Comparison of ENCODE assay signal across 8 cellular contexts in genomic region chr2:196170202-196170680, GRCh38. TPM values are rescaled to one million over a fixed set of nuclear protein-coding genes. Genes with fewer than 3 reads are reported as not detected.
A peak's percentile ranks its signal among the peaks of the same experiment; 100 is the strongest.
DNase-seq lines count a peak whose midpoint lies in the region; ATAC-seq and TF ChIP-seq lines count a peak whose summit lies in the region.

No MANE protein-coding gene starts in this region.

- peak; percentile 20 for DNase-seq in BE2C
- peak; percentile 59 for DNase-seq in HT1080 (ENCODE audit: low read depth)
- peak; percentile 73 to 86 for DNase-seq in SJCRH30
- DNase-seq in breast epithelium (ENCODE audit: low spot score in 2 of 2) = peak in 1 of 2 donors; percentile 26
- DNase-seq in kidney glomerular epithelial cell (lab: John Stamatoyannopoulos, UW) = peak; percentile 45
- peak; percentile 65 for DNase-seq in stomach
- no peak for DNase-seq in cerebellar cortex (ENCODE audit: low spot score)

- H3K27ac ChIP-seq in SJCRH30 (peak overlapping the region; percentile 92), breast epithelium (peak overlapping the region; percentile 95), stomach (peak overlapping the region; percentile 90 to 100 (median 96))

- no peaks in the 10 kb centered on the region for H3K27me3 ChIP-seq in BE2C
- H3K27me3 ChIP-seq in SJCRH30 = no peaks in the 10 kb centered on the region
- no peaks in the 10 kb centered on the region for H3K27me3 ChIP-seq in breast epithelium
- H3K27me3 ChIP-seq in stomach = no peaks in the 10 kb centered on the region

- H3K9me3 ChIP-seq in BE2C (no peaks in the 10 kb centered on the region), SJCRH30 (replicated peaks) (no peaks in the 10 kb centered on the region), breast epithelium (no peaks in the 10 kb centered on the region), stomach (no peaks in the 10 kb centered on the region)

- no peaks in the 10 kb centered on the region for H3K36me3 ChIP-seq in BE2C
- H3K36me3 ChIP-seq in SJCRH30 = peaks cover 38% of the 10 kb centered on the region
- H3K36me3 ChIP-seq in breast epithelium = no peaks in the 10 kb centered on the region
- H3K36me3 ChIP-seq in stomach = no peaks in the 10 kb centered on the region

- 0 to 1% (median 1%) methylated on average over 14 of the region's 14 CpGs for WGBS in stomach, 5 donors

- ATAC-seq in GM18870 (IDR thresholded peaks at IDR 0.05; ENCODE audit: unreplicated experiment) = peak; percentile 30

- TF ChIP-seq CTCF in BE2C (IDR thresholded peaks at IDR 0.05; ENCODE audit: low read depth, low read length) (no peak), breast epithelium (IDR thresholded peaks at IDR 0.05) (no peak), stomach (IDR thresholded peaks at IDR 0.05) (no peak)

- H3K4me1 ChIP-seq in BE2C (peaks cover 3% of the 10 kb centered on the region), SJCRH30 (peaks cover 42% of the 10 kb centered on the region), breast epithelium (no peaks in the 10 kb centered on the region), stomach (peaks cover 0 to 44% (median 16%) of the 10 kb centered on the region in 4 donors)

- TF ChIP-seq POLR2A in breast epithelium (IDR thresholded peaks at IDR 0.05) = no peak
- no peak for TF ChIP-seq POLR2A in stomach (IDR thresholded peaks at IDR 0.05)

- intact Hi-C loops in breast epithelium (cut with DNase I; ENCODE audit: low total_unique reads) = no loop called here
- intact Hi-C loops in stomach (cut with DNase I; ENCODE audit: low total_unique reads) = no loop called here

- H3K4me3 ChIP-seq in BE2C (ENCODE audit: low read depth, low read length) (peak overlapping the region; percentile 89), SJCRH30 (peak overlapping the region; percentile 99), breast epithelium (peak overlapping the region; percentile 92 to 99 (median 95)), stomach (peak overlapping the region; percentile 65 to 89 (median 78))

- TF ChIP-seq EP300 in stomach (IDR thresholded peaks at IDR 0.05) = no peak

RNA-seq across cellular contexts. Expression of gene STK17B, which starts 1.1 kb away (rescaled TPM):
- 2.3 TPM for polyA plus RNA-seq in BE2C (2012; ENCODE audit: insufficient read depth, insufficient read length, low read depth)
- total RNA-seq in HT1080 (2014; rRNA removed; shearing (Covaris generic)) = 21.5 and 22.1 TPM in 2 replicates
- polyA plus RNA-seq in HT1080 (2015; cell fraction: cytosol; rRNA removed) = 19.2 and 24.4 TPM in 2 replicates
- polyA plus RNA-seq in HT1080 (2015; cell fraction: nucleus; rRNA removed) = 25.0 and 31.3 TPM in 2 replicates
- 138 and 165 TPM in 2 replicates for total RNA-seq in SJCRH30 (2014; rRNA removed; shearing (Covaris generic))
- 10 to 100 TPM; 51.7 to 85.8 (median 57.7) TPM for total RNA-seq in breast epithelium
- 10 to 100 TPM in 4 of 5 donors, 1 to 10 TPM in 1; 9.3 to 76.4 (median 18.7) TPM for total RNA-seq in stomach
- polyA plus RNA-seq in stomach = 1 to 10 TPM; 3.4 to 8.6 (median 7.9) TPM
